ENCODE assay signal across 1 cellular context in genomic region chr12:51951843-51952722, GRCh38.
TF ChIP-seq lines count a peak whose summit lies in the region.

No MANE protein-coding gene starts in this region.

TF ChIP-seq in K562, 482 proteins besides CTCF, POLR2A, EP300 and RAD21 (continued from another document and continues in another):
- TF ChIP-seq CHD7 (IDR thresholded peaks at IDR 0.05; ENCODE audit: low read depth, low read length) (no peak), PHF8 (IDR thresholded peaks at IDR 0.05; ENCODE audit: borderline replicate concordance, low read length) (peak; percentile 6; the same call in 1 of the 2 replicates), ARID3B (CRISPR knock-in tag; IDR thresholded peaks at IDR 0.05; ENCODE audit: borderline replicate concordance) (no peak), ZKSCAN3 (CRISPR knock-in tag; IDR thresholded peaks at IDR 0.05) (no peak), RBM25 (IDR thresholded peaks at IDR 0.05; ENCODE audit: low read depth, low read length, severe bottlenecking) (no peak), MCM3 (IDR thresholded peaks at IDR 0.05) (no peak), HSF4 (CRISPR knock-in tag; IDR thresholded peaks at IDR 0.05; ENCODE audit: borderline replicate concordance) (no peak), ZNF347 (CRISPR knock-in tag; IDR thresholded peaks at IDR 0.05; ENCODE audit: low read depth) (no peak), POU5F1 (IDR thresholded peaks at IDR 0.05; ENCODE audit: borderline replicate concordance, low read depth, low read length, partially characterized antibody) (no peak), ZNF24 (IDR thresholded peaks at IDR 0.05) (no peak), HEY1 (CRISPR knock-in tag; IDR thresholded peaks at IDR 0.05; ENCODE audit: borderline replicate concordance) (no peak), ZZZ3 (IDR thresholded peaks at IDR 0.05) (no peak), WHSC1 (IDR thresholded peaks at IDR 0.05; ENCODE audit: low read length) (no peak), TCF3 (CRISPR knock-in tag; IDR thresholded peaks at IDR 0.05) (no peak), POLR3A (IDR thresholded peaks at IDR 0.05; ENCODE audit: borderline replicate concordance, extremely low read depth, insufficient read depth, insufficient read length) (no peak), RFX1 (IDR thresholded peaks at IDR 0.05) (no peak), HCFC1 (IDR thresholded peaks at IDR 0.05; ENCODE audit: low read depth, low read length) (no peak), HDAC1 (IDR thresholded peaks at IDR 0.05) (no peak), BCLAF1 (IDR thresholded peaks at IDR 0.05; ENCODE audit: borderline replicate concordance in 1 of 2, control insufficient read depth in 1 of 2, low read depth in 2 of 2, low read length in 1 of 2) (no peak), HNRNPUL1 (IDR thresholded peaks at IDR 0.05; ENCODE audit: low read length) (no peak), CEBPB (tag; IDR thresholded peaks at IDR 0.05) (no peak), ZNF143 (CRISPR knock-in tag; IDR thresholded peaks at IDR 0.05) (no peak), ZBTB33 (CRISPR knock-in tag; IDR thresholded peaks at IDR 0.05) (no peak), ZNF184 (CRISPR knock-in tag; IDR thresholded peaks at IDR 0.05) (no peak), GMEB1 (CRISPR knock-in tag; IDR thresholded peaks at IDR 0.05) (no peak), SMARCB1 (IDR thresholded peaks at IDR 0.05; ENCODE audit: insufficient read length, low read depth) (no peak), GABPA (tag; conservative IDR thresholded peaks at IDR 0.05; ENCODE audit: low read depth) (peak; percentile 28; the same call in 1 of the 2 replicates), NFATC3 (IDR thresholded peaks at IDR 0.05) (no peak), CBX2 (IDR thresholded peaks at IDR 0.05; ENCODE audit: insufficient read depth, low read length, poor library complexity, severe bottlenecking) (no peak), BDP1 (IDR thresholded peaks at IDR 0.05; ENCODE audit: insufficient read depth, insufficient read length) (no peak)
